8 cellular contexts compared by ENCODE assay signal in genomic region chr4:98657531-98658286, GRCh38. TPM values are rescaled to one million over a fixed set of nuclear protein-coding genes. Genes with fewer than 3 reads are reported as not detected.
DNase-seq lines count a peak whose midpoint lies in the region; ATAC-seq and TF ChIP-seq lines count a peak whose summit lies in the region.

No MANE protein-coding gene starts in this region.

- dilution Hi-C loops in mammary epithelial cell (cut with HindIII; ENCODE audit: low sequenced_read_pairs), result no loop called here

- ATAC-seq in CD4-positive, CD25-positive, alpha-beta regulatory T cell (ENCODE audit: low read depth in 2 of 2), result peak; percentile 5 to 12
- ATAC-seq in GM21381 (IDR thresholded peaks at IDR 0.05; ENCODE audit: unreplicated experiment) (peak; percentile 14), T-helper 17 cell (peak; percentile 21), HG03521 (IDR thresholded peaks at IDR 0.05; ENCODE audit: unreplicated experiment) (no peak)

- in situ Hi-C loops in KBM-7 (cut with MboI; ENCODE audit: low pct_unique_long_range_greater_than_20kb, low sequenced_read_pairs) (no loop called here), mammary epithelial cell (cut with MboI; ENCODE audit: low sequenced_read_pairs in 2 of 2) (loop anchor here (10.0 to 25.0 kb wide), 2 partner anchors 183 to 495 kb away; no protein-coding TSS in a partner anchor)

- peak overlapping the region; percentile 85 for H3K9ac ChIP-seq in mammary epithelial cell (ENCODE audit: insufficient read depth, low read length)

- peak overlapping the region; percentile 93 to 100 (median 96) for H3K4me3 Mint-ChIP-seq in CD4-positive, CD25-positive, alpha-beta regulatory T cell
- H3K4me3 Mint-ChIP-seq in T-helper 17 cell (peak overlapping the region; percentile 100), immature natural killer cell (peak overlapping the region; percentile 91 to 97 (median 92))

- intact Hi-C loops in mammary epithelial cell (cut with micrococcal nuclease), result loop anchor here (5.0 to 10.0 kb wide), 2 partner anchors 267 to 395 kb away; partner anchors contain the start of genes EIF4E and RAP1GDS1

- H3K36me3 Mint-ChIP-seq in CD4-positive, CD25-positive, alpha-beta regulatory T cell, result peaks cover 3% of the 10 kb centered on the region
- peaks cover 5% of the 10 kb centered on the region for H3K36me3 Mint-ChIP-seq in T-helper 17 cell (ENCODE audit: low read depth)
- H3K36me3 Mint-ChIP-seq in immature natural killer cell, result peaks cover 0 to 7% (median 0%) of the 10 kb centered on the region in 3 donors

- H3K27ac Mint-ChIP-seq in CD4-positive, CD25-positive, alpha-beta regulatory T cell, result peak overlapping the region; percentile 91 to 98 (median 93)
- H3K27ac Mint-ChIP-seq in T-helper 17 cell, result peak overlapping the region; percentile 95
- peak overlapping the region; percentile 30 to 93 (median 60) for H3K27ac Mint-ChIP-seq in immature natural killer cell

- no peak for TF ChIP-seq CTCF in mammary epithelial cell (conservative IDR thresholded peaks at IDR 0.05 in 1 of 2, IDR thresholded peaks at IDR 0.05 in 1 of 2; ENCODE audit: extremely low read depth in 1 of 2, insufficient read depth in 1 of 2, low read depth in 1 of 2, low read length in 2 of 2)

- H3K27ac ChIP-seq in CD4-positive, CD25-positive, alpha-beta regulatory T cell (ENCODE audit: insufficient read depth, low read length, poor library complexity, severe bottlenecking), result peak overlapping the region; percentile 41
- H3K27ac ChIP-seq in mammary epithelial cell (ENCODE audit: insufficient read depth, low read depth, low read length) (peak overlapping the region; percentile 57), skin epidermis (peak overlapping the region in 20 of 21 experiments; percentile 14 to 85 (median 70))

- H3K27me3 Mint-ChIP-seq in CD4-positive, CD25-positive, alpha-beta regulatory T cell, result no peaks in the 10 kb centered on the region
- no peaks in the 10 kb centered on the region for H3K27me3 Mint-ChIP-seq in T-helper 17 cell
- peaks cover 0 to 6% (median 2%) of the 10 kb centered on the region in 3 donors for H3K27me3 Mint-ChIP-seq in immature natural killer cell (ENCODE audit: low read depth in 3 of 3)

- 3% methylated on average over 41 of the region's 46 CpGs for WGBS in mammary epithelial cell (ENCODE audit: low coverage, missing lambda C conversion rate)

- no peaks in the 10 kb centered on the region for H3K9me3 Mint-ChIP-seq in CD4-positive, CD25-positive, alpha-beta regulatory T cell
- H3K9me3 Mint-ChIP-seq in immature natural killer cell, result no peaks in the 10 kb centered on the region

- H3K27me3 ChIP-seq in CD4-positive, CD25-positive, alpha-beta regulatory T cell (ENCODE audit: control insufficient read depth, insufficient read depth, low read length), result no peaks in the 10 kb centered on the region
- no peaks in the 10 kb centered on the region for H3K27me3 ChIP-seq in mammary epithelial cell (ENCODE audit: insufficient read depth, low read length)

- H3K4me2 ChIP-seq in mammary epithelial cell (ENCODE audit: insufficient read depth, low read depth, low read length), result peak overlapping the region; percentile 75

- CTCF ChIA-PET in mammary epithelial cell (lab: Charles Lee; ENCODE audit: low non-redundant PET), result interaction anchor here (0.7 kb wide), 1 partner anchor 142 kb away, joined by 4 read pairs; no protein-coding TSS in a partner anchor

- BruUV-seq in mammary epithelial cell (replicated peaks; lab: Mats Ljungman, UMichigan), result no TSS peak

- H3K79me2 ChIP-seq in mammary epithelial cell (ENCODE audit: insufficient read depth, low read length), result peaks cover 52% of the 10 kb centered on the region

- H3K9me3 ChIP-seq in CD4-positive, CD25-positive, alpha-beta regulatory T cell (ENCODE audit: control insufficient read depth in 2 of 2, low read length in 2 of 2), result no peaks in the 10 kb centered on the region
- H3K9me3 ChIP-seq in T-helper 17 cell (ENCODE audit: control insufficient read depth, low read length, poor library complexity, severe bottlenecking), result no peaks in the 10 kb centered on the region
- H3K9me3 ChIP-seq in mammary epithelial cell (replicated peaks; ENCODE audit: insufficient read depth, low read length), result no peaks in the 10 kb centered on the region

- DNase-seq in CD4-positive, CD25-positive, alpha-beta regulatory T cell, result peak; percentile 20 to 60 (median 28)
- DNase-seq in KBM-7, result peak; percentile 72
- peak in 1 of 3 donors; percentile 16 for DNase-seq in T-helper 17 cell
- DNase-seq in mammary epithelial cell, result peak; percentile 81
- DNase-seq in immature natural killer cell, result peak; percentile 29 to 44 (median 43)

- peaks cover 75% of the 10 kb centered on the region for H3K4me1 ChIP-seq in CD4-positive, CD25-positive, alpha-beta regulatory T cell (ENCODE audit: control insufficient read depth, insufficient read depth, low read length, poor library complexity, severe bottlenecking)
- H3K4me1 ChIP-seq in mammary epithelial cell (ENCODE audit: insufficient read depth, low read length), result peaks cover 65% of the 10 kb centered on the region

- H3K36me3 ChIP-seq in CD4-positive, CD25-positive, alpha-beta regulatory T cell (ENCODE audit: control insufficient read depth, insufficient read depth, low read length), result no peaks in the 10 kb centered on the region
- no peaks in the 10 kb centered on the region for H3K36me3 ChIP-seq in mammary epithelial cell (ENCODE audit: insufficient read depth, low read length)

- H3K4me3 ChIP-seq in CD4-positive, CD25-positive, alpha-beta regulatory T cell (ENCODE audit: low read depth, low read length), result peak overlapping the region; percentile 95
- H3K4me3 ChIP-seq in mammary epithelial cell (replicated peaks in 1 of 3; ENCODE audit: insufficient read depth in 1 of 3, low read depth in 2 of 3, low read length in 3 of 3) (peak overlapping the region; percentile 65 to 89 (median 83)), skin epidermis (peak overlapping the region; percentile 53 to 87 (median 71))

- H4K20me1 ChIP-seq in mammary epithelial cell (ENCODE audit: insufficient read depth, low read length), result no peaks in the 10 kb centered on the region

- H2AFZ ChIP-seq in mammary epithelial cell (ENCODE audit: low read depth, low read length), result peak overlapping the region; percentile 77

- H3K4me1 Mint-ChIP-seq in CD4-positive, CD25-positive, alpha-beta regulatory T cell, result peaks cover 47 to 87% (median 69%) of the 10 kb centered on the region in 4 donors
- H3K4me1 Mint-ChIP-seq in T-helper 17 cell (peaks cover 68% of the 10 kb centered on the region), immature natural killer cell (peaks cover 38 to 61% of the 10 kb centered on the region in 2 donors)

RNA-seq across cellular contexts. Expression of gene TSPAN5, which starts 0.7 kb away (rescaled TPM):
- total RNA-seq in CD4-positive, CD25-positive, alpha-beta regulatory T cell, result 21.2 TPM
- polyA plus RNA-seq in CD4-positive, CD25-positive, alpha-beta regulatory T cell, result 10 to 100 TPM; 38.8 to 52.7 (median 43.9) TPM
- 10 to 100 TPM; 11.8 to 15.2 TPM for total RNA-seq in T-helper 17 cell
- total RNA-seq in mammary epithelial cell, result 10 to 100 TPM; 19.0 to 38.4 TPM
- polyA plus RNA-seq in mammary epithelial cell, result 36.2 TPM
- polyA minus RNA-seq in mammary epithelial cell, result 37.1 TPM
- polyA plus RNA-seq in immature natural killer cell, result 10 to 100 TPM; 21.9 to 37.8 (median 27.2) TPM
